In the genomic region with DNA sequence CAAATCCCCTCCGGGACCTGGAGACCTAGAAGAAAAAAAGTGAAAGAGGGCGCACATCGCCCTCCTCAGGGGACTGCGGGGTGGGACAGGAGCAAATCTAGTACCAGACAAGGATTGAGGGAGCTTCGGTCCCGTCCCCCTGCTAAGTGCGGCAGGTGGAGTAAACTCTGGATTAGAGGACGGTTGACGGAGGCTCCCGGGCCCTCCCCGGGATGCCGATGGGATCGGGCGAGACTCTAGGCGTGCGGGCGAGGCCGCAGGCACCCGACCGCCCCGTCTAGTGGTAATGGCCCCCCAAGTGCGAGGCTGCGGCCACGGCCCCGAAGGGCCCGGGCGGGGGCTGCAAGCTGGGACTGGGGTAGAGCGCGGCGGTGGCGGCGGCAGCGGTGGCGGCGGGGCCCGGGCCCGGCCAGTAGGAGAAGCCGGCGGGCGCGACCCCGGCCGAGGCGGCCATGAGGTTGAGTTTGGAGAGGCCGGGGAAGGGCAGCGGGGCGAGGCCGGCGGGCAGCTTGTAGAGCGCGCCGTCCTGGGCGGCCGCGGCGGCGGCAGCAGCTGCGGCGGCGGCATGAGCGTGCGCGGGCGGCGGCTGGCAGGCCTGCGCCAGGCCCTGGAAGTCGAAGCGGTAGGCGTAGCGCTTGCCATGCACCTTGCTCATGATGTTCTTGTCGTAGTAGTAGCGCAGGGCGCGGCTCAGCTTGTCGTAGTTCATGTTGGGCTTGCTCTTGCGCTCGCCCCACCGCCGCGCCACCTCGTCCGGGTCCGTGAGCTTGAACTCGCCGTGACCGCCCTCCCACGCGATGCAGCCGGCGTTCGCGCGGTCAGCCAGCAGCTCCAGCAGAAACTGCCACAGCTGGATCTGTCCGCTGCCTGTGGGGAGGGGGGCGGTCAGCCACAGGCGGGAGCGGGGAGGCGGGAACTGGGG, we compare ENCODE assay signal across 1 cellular context.
TF ChIP-seq lines count a peak whose summit lies in the region.

No MANE protein-coding gene starts in this region.

TF ChIP-seq in GM12878, 131 proteins besides CTCF, POLR2A, EP300 and RAD21:
- TF ChIP-seq MXI1 (IDR thresholded peaks at IDR 0.05; ENCODE audit: low read depth, low read length), result no peak
- peak; percentile 89; the same call in 1 of the 2 replicates for TF ChIP-seq EZH2 (IDR thresholded peaks at IDR 0.05; ENCODE audit: borderline replicate concordance, control insufficient read depth, low read depth, low read length)
TF ChIP-seq in GM12878: peak in this region for 1.
